12 cellular contexts compared by ENCODE assay signal in the genomic region with DNA sequence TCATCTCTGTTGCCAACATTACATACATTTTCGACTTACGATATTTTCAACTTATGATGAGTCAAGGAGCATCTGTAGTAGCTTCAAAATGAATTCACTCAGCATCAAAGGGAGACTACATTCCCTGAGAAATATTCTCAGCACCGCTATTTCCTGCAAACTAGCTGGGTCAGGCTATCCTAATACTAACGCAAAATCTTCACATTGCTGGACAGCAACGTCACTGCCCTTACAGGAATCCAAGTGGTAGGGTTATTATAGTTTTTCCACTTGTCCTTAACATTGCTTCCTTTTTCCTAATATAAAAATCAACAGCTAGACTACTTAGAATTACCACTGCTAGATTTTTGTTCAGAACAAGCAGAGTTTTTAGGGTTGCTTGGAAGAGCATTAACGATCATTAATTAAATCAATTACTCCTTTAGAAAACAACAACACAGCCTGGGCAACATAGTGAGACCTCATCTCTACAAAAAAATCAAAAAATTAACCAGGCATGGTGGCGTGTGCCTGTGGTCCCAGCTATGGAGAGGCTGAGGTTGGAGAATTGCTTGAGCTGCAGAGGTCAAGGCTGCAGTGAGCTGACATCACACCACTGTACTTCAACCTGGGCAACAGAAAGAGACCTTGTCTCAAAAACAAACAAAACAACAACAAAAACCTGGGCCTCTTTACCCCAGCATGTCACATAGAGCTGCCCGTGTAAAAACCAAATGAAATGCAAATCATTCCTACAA. TPM values are rescaled to one million over a fixed set of nuclear protein-coding genes. Genes with fewer than 3 reads are reported as not detected.
DNase-seq lines count a peak whose midpoint lies in the region; ATAC-seq and TF ChIP-seq lines count a peak whose summit lies in the region.
"Had no signal": no experiment of that assay in that cellular context is flagged by ENCODE, and none has a peak within 500 bp of the region (broad histone marks: within the 10 kb centered on the region; RNA-seq: fewer than 3 reads in every experiment).

No MANE protein-coding gene starts in this region.

- H3K9me2 ChIP-seq in OCI-LY1 (ENCODE audit: low read depth, low read length) (no peaks in the 10 kb centered on the region), PC-3 (replicated peaks; ENCODE audit: low read length) (no peaks in the 10 kb centered on the region), MM.1S (replicated peaks; ENCODE audit: insufficient read depth, low read length) (no peaks in the 10 kb centered on the region)

- peaks cover 64% of the 10 kb centered on the region for H3K4me1 ChIP-seq in OCI-LY1 (ENCODE audit: insufficient read depth, low read length, severe bottlenecking)
- H3K4me1 ChIP-seq in mesodermal cell (ENCODE audit: control insufficient read depth, insufficient read depth, low read length, poor library complexity, severe bottlenecking), result peaks cover 37% of the 10 kb centered on the region
- peaks cover 11% of the 10 kb centered on the region for H3K4me1 ChIP-seq in PC-3 (ENCODE audit: insufficient read depth, low read length)
- H3K4me1 ChIP-seq in MM.1S (ENCODE audit: low read length), result peaks cover 31% of the 10 kb centered on the region

- H3K27ac Mint-ChIP-seq in effector memory CD8-positive, alpha-beta T cell, result no peak overlapping the region
- H3K27ac Mint-ChIP-seq in activated CD4-positive, alpha-beta memory T cell treated with anti-CD3 and anti-CD28 coated beads for 36 hours, result no peak overlapping the region

- H3K4me3 ChIP-seq in AG04450 (ENCODE audit: low read depth, low read length) (no peak overlapping the region), OCI-LY1 (ENCODE audit: low read depth, low read length, poor library complexity, severe bottlenecking) (no peak overlapping the region), fibroblast of the aortic adventitia (ENCODE audit: low read depth, low read length) (no peak overlapping the region), mesodermal cell (ENCODE audit: extremely low read depth, insufficient read depth, low read length, poor library complexity, severe bottlenecking) (no peak overlapping the region), PC-3 (ENCODE audit: low read length) (no peak overlapping the region), MM.1S (ENCODE audit: low read length) (no peak overlapping the region)
- H3K4me3 ChIP-seq: suprapubic skin had no signal

- H3F3A ChIP-seq in OCI-LY1 (ENCODE audit: insufficient read depth, low read length) (no peaks in the 10 kb centered on the region), PC-3 (ENCODE audit: low read length, unreplicated experiment) (no peaks in the 10 kb centered on the region), MM.1S (ENCODE audit: insufficient read depth, low read length) (no peaks in the 10 kb centered on the region; the same call in 1 of the 2 replicates)

- H3K9ac ChIP-seq in OCI-LY1 (ENCODE audit: low read length), result no peak overlapping the region
- H3K9ac ChIP-seq in PC-3 (ENCODE audit: low read length), result no peak overlapping the region
- no peak overlapping the region for H3K9ac ChIP-seq in MM.1S (ENCODE audit: low read length)

- no peaks in the 10 kb centered on the region for H3K27me3 Mint-ChIP-seq in effector memory CD8-positive, alpha-beta T cell
- H3K27me3 Mint-ChIP-seq in activated CD4-positive, alpha-beta memory T cell treated with anti-CD3 and anti-CD28 coated beads for 36 hours, result no peaks in the 10 kb centered on the region

- POLR2A ChIA-PET in AG04450 (lab: Yijun Ruan, JAX), result interaction anchor here (1.0 to 1.1 kb wide), 4 partner anchors 11 to 539 kb away, joined by 3 to 7 read pairs (median 4); a partner anchor contains a TSS
- POLR2A ChIA-PET in activated CD4-positive, alpha-beta memory T cell treated with anti-CD3 and anti-CD28 coated beads for 36 hours (lab: Charles Lee), result interaction anchor here (1.5 kb wide), 1 partner anchor 28 kb away, joined by 3 read pairs; a partner anchor contains a TSS
- POLR2A ChIA-PET in PC-3 (lab: Charles Lee; ENCODE audit: unreplicated experiment), result no interaction called here

- H3K9me3 Mint-ChIP-seq in effector memory CD8-positive, alpha-beta T cell, result no peaks in the 10 kb centered on the region
- no peaks in the 10 kb centered on the region for H3K9me3 Mint-ChIP-seq in activated CD4-positive, alpha-beta memory T cell treated with anti-CD3 and anti-CD28 coated beads for 36 hours

- H3K9me3 ChIP-seq in AG04450 (ENCODE audit: control insufficient read depth, insufficient read depth, low read length) (no peaks in the 10 kb centered on the region), OCI-LY1 (ENCODE audit: low read length) (no peaks in the 10 kb centered on the region), mesodermal cell (ENCODE audit: control insufficient read depth, low read length) (no peaks in the 10 kb centered on the region), PC-3 (ENCODE audit: low read length) (no peaks in the 10 kb centered on the region), MM.1S (replicated peaks; ENCODE audit: insufficient read depth, low read length) (no peaks in the 10 kb centered on the region)
- H3K9me3 ChIP-seq: BE2C, suprapubic skin had no signal

- H3K4me3 Mint-ChIP-seq in effector memory CD8-positive, alpha-beta T cell, result peak overlapping the region in 1 of 2 donors; percentile 6
- H3K4me3 Mint-ChIP-seq in activated CD4-positive, alpha-beta memory T cell treated with anti-CD3 and anti-CD28 coated beads for 36 hours, result no peak overlapping the region

- H3K36me3 ChIP-seq in OCI-LY1 (ENCODE audit: insufficient read depth, low read length), result peaks cover 13% of the 10 kb centered on the region
- no peaks in the 10 kb centered on the region for H3K36me3 ChIP-seq in mesodermal cell (ENCODE audit: control insufficient read depth, insufficient read depth, low read length)
- no peaks in the 10 kb centered on the region for H3K36me3 ChIP-seq in PC-3 (ENCODE audit: low read depth, low read length)
- 0 out of 2 replicates have a peak, but pooled peaks cover 3% of the 10 kb centered on the region for H3K36me3 ChIP-seq in MM.1S (replicated peaks; ENCODE audit: insufficient read depth, low read length)
- H3K36me3 ChIP-seq: BE2C, suprapubic skin had no signal

- CTCF ChIA-PET in AG04450 (lab: Charles Lee), result interaction anchor here (0.6 to 1.8 kb wide), 2 partner anchors 28 to 97 kb away, joined by 4 to 6 read pairs; a partner anchor contains a TSS
- CTCF ChIA-PET in activated CD4-positive, alpha-beta memory T cell treated with anti-CD3 and anti-CD28 coated beads for 36 hours (lab: Charles Lee), result no interaction called here
- CTCF ChIA-PET in PC-3 (lab: Charles Lee), result no interaction called here

- H4K20me1 ChIP-seq in OCI-LY1 (ENCODE audit: insufficient read depth, low read length) (no peaks in the 10 kb centered on the region), PC-3 (ENCODE audit: low read length) (peaks cover 22% of the 10 kb centered on the region), MM.1S (ENCODE audit: insufficient read depth, low read length) (peaks cover 54% of the 10 kb centered on the region)

- peak overlapping the region; percentile 66 for H3K27ac ChIP-seq in AG04450 (ENCODE audit: low read depth, low read length)
- peak overlapping the region; percentile 27 for H3K27ac ChIP-seq in OCI-LY1 (ENCODE audit: low read depth, low read length, poor library complexity, severe bottlenecking)
- peak overlapping the region; percentile 62 for H3K27ac ChIP-seq in mesodermal cell (ENCODE audit: low read depth, low read length, severe bottlenecking)
- H3K27ac ChIP-seq in PC-3 (ENCODE audit: low read length), result no peak overlapping the region
- H3K27ac ChIP-seq in MM.1S (ENCODE audit: low read length), result no peak overlapping the region
- H3K27ac ChIP-seq: suprapubic skin had no signal

- H3K79me2 ChIP-seq in OCI-LY1 (ENCODE audit: insufficient read depth, low read length) (peaks cover 99% of the 10 kb centered on the region), PC-3 (ENCODE audit: low read length) (peaks cover 95% of the 10 kb centered on the region), MM.1S (ENCODE audit: low read length) (peaks cover 98% of the 10 kb centered on the region)

- H3K4me1 Mint-ChIP-seq in effector memory CD8-positive, alpha-beta T cell (ENCODE audit: low read depth in 2 of 2), result peaks cover 48 to 68% of the 10 kb centered on the region in 2 donors
- peaks cover 67% of the 10 kb centered on the region for H3K4me1 Mint-ChIP-seq in activated CD4-positive, alpha-beta memory T cell treated with anti-CD3 and anti-CD28 coated beads for 36 hours (ENCODE audit: low read depth)

- WGBS in mesodermal cell (ENCODE audit: insufficient coverage in 2 of 2), 2 experiments, result 64 to 93% methylated on average over 2 to 4 of the region's 8 CpGs

- TF ChIP-seq CTCF in AG04450 (IDR thresholded peaks at IDR 0.05; ENCODE audit: low read depth, low read length), result no peak
- TF ChIP-seq CTCF in OCI-LY1 (IDR thresholded peaks at IDR 0.05; ENCODE audit: low read length), result no peak
- TF ChIP-seq CTCF in fibroblast of the aortic adventitia (IDR thresholded peaks at IDR 0.05; ENCODE audit: insufficient read depth, low read length), result no peak
- no peak for TF ChIP-seq CTCF in PC-3 (conservative IDR thresholded peaks at IDR 0.05; ENCODE audit: low read depth, low read length)
- no peak for TF ChIP-seq CTCF in MM.1S (IDR thresholded peaks at IDR 0.05; ENCODE audit: low read length)

- intact Hi-C loops in activated CD4-positive, alpha-beta memory T cell treated with anti-CD3 and anti-CD28 coated beads for 36 hours (cut with micrococcal nuclease), result loop anchor here (10.0 kb wide), 2 partner anchors 288 to 408 kb away; no protein-coding TSS in a partner anchor
- intact Hi-C loops in PC-3 (cut with micrococcal nuclease), result loop anchor here (10.0 kb wide), 1 partner anchor 68 kb away; no protein-coding TSS in a partner anchor

- H3K27me3 ChIP-seq in AG04450 (ENCODE audit: control insufficient read depth, insufficient read depth, low read length), result no peaks in the 10 kb centered on the region
- H3K27me3 ChIP-seq in OCI-LY1 (ENCODE audit: insufficient read depth, low read length), result no peaks in the 10 kb centered on the region
- H3K27me3 ChIP-seq in PC-3 (ENCODE audit: low read length), result no peaks in the 10 kb centered on the region
- no peaks in the 10 kb centered on the region for H3K27me3 ChIP-seq in MM.1S (replicated peaks; ENCODE audit: insufficient read depth, low read length)
- H3K27me3 ChIP-seq: BE2C, suprapubic skin had no signal

- no peak overlapping the region for H3K4me2 ChIP-seq in OCI-LY1 (ENCODE audit: low read length)
- no peak overlapping the region for H3K4me2 ChIP-seq in PC-3 (ENCODE audit: low read length)
- H3K4me2 ChIP-seq in MM.1S (ENCODE audit: low read depth, low read length), result no peak overlapping the region

- peak; percentile 72 for DNase-seq in AG04450 (ENCODE audit: low read depth, low spot score)
- peak; percentile 71 for DNase-seq in fibroblast of the aortic adventitia (ENCODE audit: low read depth)
- DNase-seq in effector memory CD8-positive, alpha-beta T cell, result no peak
- DNase-seq in activated CD4-positive, alpha-beta memory T cell treated with anti-CD3 and anti-CD28 coated beads for 36 hours, result no peak
- DNase-seq in PC-3, result no peak
- DNase-seq in MM.1S, result no peak
- DNase-seq: amygdala, BE2C, NCI-H524 had no signal

- H3K36me3 Mint-ChIP-seq in effector memory CD8-positive, alpha-beta T cell (ENCODE audit: insufficient read depth), result peaks cover 3% of the 10 kb centered on the region
- H3K36me3 Mint-ChIP-seq in activated CD4-positive, alpha-beta memory T cell treated with anti-CD3 and anti-CD28 coated beads for 36 hours, result no peaks in the 10 kb centered on the region

- H2AFZ ChIP-seq in OCI-LY1 (ENCODE audit: low read length) (no peak overlapping the region), PC-3 (ENCODE audit: low read length) (no peak overlapping the region), MM.1S (ENCODE audit: low read length) (no peak overlapping the region)

- no peak for ATAC-seq in effector memory CD8-positive, alpha-beta T cell (replicated peaks)
- ATAC-seq in PC-3, result no peak

- no TSS peak for BruUV-seq in PC-3 (replicated peaks; lab: Mats Ljungman, UMichigan)

RNA-seq across cellular contexts. Expression of a gene that starts 6.9 kb away (rescaled TPM):
- polyA plus RNA-seq in AG04450 (2011; rRNA removed), result 198 and 220 TPM in 2 replicates
- 182 and 257 TPM in 2 replicates for polyA minus RNA-seq in AG04450 (2011; rRNA and poly(A)+ RNA removed)
- total RNA-seq in fibroblast of the aortic adventitia (ENCODE audit: low replicate concordance) (98.9 and 255 TPM in 2 replicates), PC-3 (2014; rRNA removed) (91.3 and 96.8 TPM in 2 replicates)
- 280 TPM for polyA plus RNA-seq in mesodermal cell (2013, experiment 1 of 2)
- polyA plus RNA-seq in mesodermal cell (2013, experiment 2 of 2), result 294 TPM
- total RNA-seq in activated CD4-positive, alpha-beta memory T cell treated with anti-CD3 and anti-CD28 coated beads for 36 hours, result 10 to 100 TPM; 80.1 to 82.3 TPM

RNA-seq across cellular contexts. Expression of a gene that starts 28.5 kb away (rescaled TPM):
- 11.0 and 17.5 TPM in 2 replicates for polyA plus RNA-seq in AG04450 (2011; rRNA removed)
- polyA minus RNA-seq in AG04450 (2011; rRNA and poly(A)+ RNA removed), result 20.4 and 29.6 TPM in 2 replicates
- total RNA-seq in fibroblast of the aortic adventitia (ENCODE audit: low replicate concordance) (11.9 and 25.8 TPM in 2 replicates), PC-3 (2014; rRNA removed) (4.7 and 9.3 TPM in 2 replicates)
- polyA plus RNA-seq in mesodermal cell (2013, experiment 1 of 2), result 11.7 TPM
- 13.8 TPM for polyA plus RNA-seq in mesodermal cell (2013, experiment 2 of 2)
- 10 to 100 TPM in 1 of 2 experiments, 1 to 10 TPM in 1; 8.0 to 11.6 TPM for total RNA-seq in activated CD4-positive, alpha-beta memory T cell treated with anti-CD3 and anti-CD28 coated beads for 36 hours

Comparison
In these comparisons a context has a peak if more than half of its experiments do, and no peak if none do; other contexts are left out.
1. DNase-seq: peak in AG04450 (single experiment) and fibroblast of the aortic adventitia (single experiment); none in effector memory CD8-positive, alpha-beta T cell (0 of 3), activated CD4-positive, alpha-beta memory T cell treated with anti-CD3 and anti-CD28 coated beads for 36 hours (single experiment), PC-3 (single experiment) and MM.1S (single experiment).
2. H3K27ac ChIP-seq: peak in AG04450 (single experiment), OCI-LY1 (single experiment) and mesodermal cell (single experiment); none in PC-3 (single experiment) and MM.1S (single experiment).